Comparison of ENCODE assay signal across 18 cellular contexts in the genomic region with DNA sequence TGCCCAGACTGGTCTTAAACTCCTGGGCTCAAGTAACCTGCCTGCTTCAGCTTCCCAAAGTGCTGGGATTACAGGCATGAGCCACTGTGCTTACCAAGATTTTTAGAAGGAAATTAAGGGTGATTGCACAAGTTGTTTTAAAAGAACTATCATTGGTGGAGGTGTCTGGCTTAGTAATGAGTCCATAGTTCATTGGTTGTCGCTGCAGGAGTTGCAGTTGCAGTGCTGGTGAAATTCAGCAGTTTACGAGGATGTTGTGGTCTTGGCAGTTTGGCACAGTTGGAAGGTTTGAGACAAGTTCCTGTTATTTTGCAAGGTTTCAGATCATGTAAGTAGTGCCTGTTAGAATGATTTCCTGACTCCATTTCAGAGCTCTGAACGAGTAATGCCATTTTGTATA. TPM values are rescaled to one million over a fixed set of nuclear protein-coding genes. Genes with fewer than 3 reads are reported as not detected.
DNase-seq lines count a peak whose midpoint lies in the region; TF ChIP-seq lines count a peak whose summit lies in the region.
"Had no signal": no experiment of that assay in that cellular context is flagged by ENCODE, and none has a peak within 500 bp of the region (broad histone marks: within the 10 kb centered on the region; RNA-seq: fewer than 3 reads in every experiment).

No MANE protein-coding gene starts in this region.

- peak; percentile 10 for DNase-seq in Ammon's horn (ENCODE audit: low spot score)
- DNase-seq in HT1080 (ENCODE audit: low read depth), result peak; percentile 10
- peak; percentile 40 for DNase-seq in OCI-M1 (lab: John Stamatoyannopoulos, UW)
- DNase-seq in fibroblast of villous mesenchyme (ENCODE audit: low read depth), result peak; percentile 2
- no peak for DNase-seq in activated CD8-positive, alpha-beta memory T cell treated with anti-CD3 and anti-CD28 coated beads, Interleukin-2, amount 50 U/mL, for 4 hours
- no peak for DNase-seq in NCI-H2107 treated with DMSO at 0.1 percent for 48 hours (lab: John Stamatoyannopoulos, UW; ENCODE audit: unreplicated experiment)
- DNase-seq in HT-29 (ENCODE audit: low spot score), result no peak
- no peak for DNase-seq in activated T-cell treated with anti-CD3 and anti-CD28 coated beads, Interleukin-2, amount 50 U/mL, for 24 hours
- DNase-seq: activated CD4-positive, alpha-beta T cell treated with anti-CD3 and anti-CD28 coated beads, Interleukin-2, amount 10 ng/mL, durations not matched to agents 24 days and 14 days; activated naive CD4-positive, alpha-beta T cell treated with anti-CD3 and anti-CD28 coated beads, Interleukin-2, amount 50 U/mL, for 16 hours; colonic mucosa; left colon; NCI-H1930; right cardiac atrium; T-helper 9 cell; uterus had no signal

- no peak for TF ChIP-seq CTCF in fibroblast of villous mesenchyme (IDR thresholded peaks at IDR 0.05; ENCODE audit: insufficient read depth, low read depth, low read length)

- H3K4me3 ChIP-seq in fibroblast of villous mesenchyme (ENCODE audit: low read depth, low read length), result no peak overlapping the region
- H3K4me3 ChIP-seq: colonic mucosa, SJSA1, uterus had no signal

- H3K9me3 Mint-ChIP-seq in activated T-cell treated with anti-CD3 and anti-CD28 coated beads, Interleukin-2, amount 50 U/mL, for 24 hours, result no peaks in the 10 kb centered on the region
- H3K9me3 Mint-ChIP-seq: activated CD4-positive, alpha-beta T cell treated with anti-CD3 and anti-CD28 coated beads, Interleukin-2, amount 10 ng/mL, durations not matched to agents 24 days and 14 days had no signal

- H3K27me3 Mint-ChIP-seq in activated T-cell treated with anti-CD3 and anti-CD28 coated beads, Interleukin-2, amount 50 U/mL, for 24 hours, result peaks cover 12% of the 10 kb centered on the region
- H3K27me3 Mint-ChIP-seq: activated CD4-positive, alpha-beta T cell treated with anti-CD3 and anti-CD28 coated beads, Interleukin-2, amount 10 ng/mL, durations not matched to agents 24 days and 14 days had no signal

- H3K4me1 Mint-ChIP-seq in activated T-cell treated with anti-CD3 and anti-CD28 coated beads, Interleukin-2, amount 50 U/mL, for 24 hours (ENCODE audit: low read depth), result no peaks in the 10 kb centered on the region
- H3K4me1 Mint-ChIP-seq: activated CD4-positive, alpha-beta T cell treated with anti-CD3 and anti-CD28 coated beads, Interleukin-2, amount 10 ng/mL, durations not matched to agents 24 days and 14 days had no signal

- H3K4me3 Mint-ChIP-seq in activated T-cell treated with anti-CD3 and anti-CD28 coated beads, Interleukin-2, amount 50 U/mL, for 24 hours, result no peak overlapping the region
- H3K4me3 Mint-ChIP-seq: activated CD4-positive, alpha-beta T cell treated with anti-CD3 and anti-CD28 coated beads, Interleukin-2, amount 10 ng/mL, durations not matched to agents 24 days and 14 days had no signal

- no peaks in the 10 kb centered on the region for H3K36me3 Mint-ChIP-seq in activated T-cell treated with anti-CD3 and anti-CD28 coated beads, Interleukin-2, amount 50 U/mL, for 24 hours (ENCODE audit: low read depth)

- no peak overlapping the region for H3K27ac Mint-ChIP-seq in activated T-cell treated with anti-CD3 and anti-CD28 coated beads, Interleukin-2, amount 50 U/mL, for 24 hours
- H3K27ac Mint-ChIP-seq: activated CD4-positive, alpha-beta T cell treated with anti-CD3 and anti-CD28 coated beads, Interleukin-2, amount 10 ng/mL, durations not matched to agents 24 days and 14 days had no signal

RNA-seq across cellular contexts. Expression of a gene that starts 48.1 kb away (rescaled TPM):
- total RNA-seq in HT1080 (2014; rRNA removed; shearing (Covaris generic)), result 0.13 TPM in 1 of 2 replicates, not detected in the other
- not detected in 2 replicates for polyA plus RNA-seq in HT1080 (2015; cell fraction: cytosol; rRNA removed)
- polyA plus RNA-seq in HT1080 (2015; cell fraction: nucleus; rRNA removed), result 0.35 TPM in 1 of 2 replicates, not detected in the other
- 0.43 and 1.3 TPM in 2 replicates for total RNA-seq in fibroblast of villous mesenchyme
- 0.79 TPM in 1 of 2 replicates, not detected in the other for total RNA-seq in HT-29 (2014; rRNA removed; shearing (Covaris generic))
- total RNA-seq: LHCN-M2 had no signal

Comparison
In these comparisons a context has a peak if more than half of its experiments do, and no peak if none do; other contexts are left out.
1. DNase-seq: peak in Ammon's horn (single experiment), HT1080 (single experiment), OCI-M1 (single experiment) and fibroblast of villous mesenchyme (single experiment); none in activated CD8-positive, alpha-beta memory T cell treated with anti-CD3 and anti-CD28 coated beads, Interleukin-2, amount 50 U/mL, for 4 hours (single experiment), NCI-H2107 treated with DMSO at 0.1 percent for 48 hours (single experiment), HT-29 (single experiment) and activated T-cell treated with anti-CD3 and anti-CD28 coated beads, Interleukin-2, amount 50 U/mL, for 24 hours (single experiment).